Comparison of ENCODE assay signal across 14 cellular contexts in the genomic region with DNA sequence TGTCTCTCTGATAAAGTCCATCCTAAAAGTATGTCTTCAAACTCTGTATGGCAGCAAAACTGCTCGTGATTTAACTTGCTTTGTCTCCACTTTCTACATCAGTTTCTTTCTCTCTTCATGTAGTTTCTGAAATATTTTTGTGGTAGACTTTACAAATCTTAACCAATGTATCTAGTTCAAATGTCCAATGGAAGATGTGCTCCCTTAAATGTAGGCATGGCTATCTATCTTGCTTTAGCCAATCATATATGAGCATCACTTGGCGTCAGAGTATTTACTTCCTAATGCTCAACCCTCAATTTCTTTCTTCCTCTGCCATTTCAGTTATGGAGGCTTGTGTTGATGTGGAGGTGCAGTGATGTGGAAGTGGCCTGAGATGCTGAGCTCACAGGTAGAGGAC.
A peak's percentile ranks its signal among the peaks of the same experiment; 100 is the strongest.
DNase-seq lines count a peak whose midpoint lies in the region; ATAC-seq and TF ChIP-seq lines count a peak whose summit lies in the region.
"Had no signal": no experiment of that assay in that cellular context is flagged by ENCODE, and none has a peak within 500 bp of the region (broad histone marks: within the 10 kb centered on the region; RNA-seq: fewer than 3 reads in every experiment).

No MANE protein-coding gene starts in this region.

- peak overlapping the region; percentile 63 for H3K9ac ChIP-seq in MM.1S (ENCODE audit: low read length)

- peak overlapping the region; percentile 63 for H3K4me3 ChIP-seq in MM.1S (ENCODE audit: low read length)
- H3K4me3 ChIP-seq: K562, pancreas, upper lobe of right lung had no signal

- H3K36me3 Mint-ChIP-seq in activated T-helper 1 cell treated with anti-CD3 and anti-CD28 coated beads, Interleukin-12 subunit alpha, Interleukin-12 subunit beta, Interleukin-2, Interleukin-4 antibody, amounts not matched to agents 30 ng/mL and 10 ng/mL and 1 ng/mL, durations not matched to agents 14 hours and 24 hours and 36 hours (ENCODE audit: low read depth): no peaks in the 10 kb centered on the region
- H3K36me3 Mint-ChIP-seq: brain had no signal

- no peak overlapping the region for H3K4me3 Mint-ChIP-seq in activated T-helper 1 cell treated with anti-CD3 and anti-CD28 coated beads, Interleukin-12 subunit alpha, Interleukin-12 subunit beta, Interleukin-2, Interleukin-4 antibody, amounts not matched to agents 30 ng/mL and 10 ng/mL and 1 ng/mL, durations not matched to agents 14 hours and 24 hours and 36 hours
- H3K4me3 Mint-ChIP-seq: brain had no signal

- no peaks in the 10 kb centered on the region for H3K27me3 ChIP-seq in MM.1S (replicated peaks; ENCODE audit: insufficient read depth, low read length)
- H3K27me3 ChIP-seq: pancreas, upper lobe of right lung had no signal

- H3K27me3 Mint-ChIP-seq in activated T-helper 1 cell treated with anti-CD3 and anti-CD28 coated beads, Interleukin-12 subunit alpha, Interleukin-12 subunit beta, Interleukin-2, Interleukin-4 antibody, amounts not matched to agents 30 ng/mL and 10 ng/mL and 1 ng/mL, durations not matched to agents 14 hours and 24 hours and 36 hours (ENCODE audit: insufficient read depth): peaks cover 2% of the 10 kb centered on the region

- no peaks in the 10 kb centered on the region for H3K4me1 Mint-ChIP-seq in activated T-helper 1 cell treated with anti-CD3 and anti-CD28 coated beads, Interleukin-12 subunit alpha, Interleukin-12 subunit beta, Interleukin-2, Interleukin-4 antibody, amounts not matched to agents 30 ng/mL and 10 ng/mL and 1 ng/mL, durations not matched to agents 14 hours and 24 hours and 36 hours (ENCODE audit: low read depth)

- no peaks in the 10 kb centered on the region for H3K79me2 ChIP-seq in MM.1S (ENCODE audit: low read length)

- peak; percentile 82 for DNase-seq in MM.1S
- no peak for DNase-seq in effector CD4-positive, alpha-beta T cell
- no peak for DNase-seq in activated T-helper 1 cell treated with anti-CD3 and anti-CD28 coated beads, Interleukin-12 subunit alpha, Interleukin-12 subunit beta, Interleukin-2, Interleukin-4 antibody, amounts not matched to agents 30 ng/mL and 10 ng/mL and 1 ng/mL, durations not matched to agents 14 hours and 24 hours and 36 hours (ENCODE audit: low spot score)
- DNase-seq in activated T-cell treated with anti-CD3 and anti-CD28 coated beads, Interleukin-2, amount 50 U/mL, for 48 hours: no peak
- DNase-seq in Ammon's horn (ENCODE audit: low spot score): no peak
- DNase-seq: activated CD8-positive, alpha-beta memory T cell treated with anti-CD3 and anti-CD28 coated beads, Interleukin-2, amount 50 U/mL, for 4 hours; NCI-H510A treated with DMSO at 0.1 percent for 48 hours; pancreas; upper lobe of right lung had no signal

- no peaks in the 10 kb centered on the region for H3K36me3 ChIP-seq in MM.1S (replicated peaks; ENCODE audit: insufficient read depth, low read length)
- H3K36me3 ChIP-seq: pancreas, upper lobe of right lung had no signal

- H3K27ac Mint-ChIP-seq in activated T-helper 1 cell treated with anti-CD3 and anti-CD28 coated beads, Interleukin-12 subunit alpha, Interleukin-12 subunit beta, Interleukin-2, Interleukin-4 antibody, amounts not matched to agents 30 ng/mL and 10 ng/mL and 1 ng/mL, durations not matched to agents 14 hours and 24 hours and 36 hours: no peak overlapping the region
- H3K27ac Mint-ChIP-seq: brain had no signal

- peaks cover 27% of the 10 kb centered on the region for H3K4me1 ChIP-seq in MM.1S (ENCODE audit: low read length)
- H3K4me1 ChIP-seq: pancreas had no signal

- peak; percentile 34 for ATAC-seq in GM18508 (IDR thresholded peaks at IDR 0.05; ENCODE audit: insufficient read depth, unreplicated experiment)
- peak; percentile 65 for ATAC-seq in GM19467 (IDR thresholded peaks at IDR 0.05; ENCODE audit: unreplicated experiment)
- ATAC-seq in HG02970 (IDR thresholded peaks at IDR 0.05; ENCODE audit: low FRiP score, unreplicated experiment): peak; percentile 46
- ATAC-seq: K562, upper lobe of right lung had no signal

- peak overlapping the region; percentile 96 for H3K27ac ChIP-seq in MM.1S (ENCODE audit: low read length)
- H3K27ac ChIP-seq: pancreas, upper lobe of right lung had no signal

- no peak for TF ChIP-seq CTCF in MM.1S (IDR thresholded peaks at IDR 0.05; ENCODE audit: low read length)

- H2AFZ ChIP-seq in MM.1S (ENCODE audit: low read length): peak overlapping the region; percentile 21

- no peaks in the 10 kb centered on the region for H3K9me2 ChIP-seq in MM.1S (replicated peaks; ENCODE audit: insufficient read depth, low read length)

- H3K4me2 ChIP-seq in MM.1S (ENCODE audit: low read depth, low read length): peak overlapping the region; percentile 72

- no peaks in the 10 kb centered on the region for H4K20me1 ChIP-seq in MM.1S (ENCODE audit: insufficient read depth, low read length)

- peaks cover 4% of the 10 kb centered on the region for H3K9me3 Mint-ChIP-seq in activated T-helper 1 cell treated with anti-CD3 and anti-CD28 coated beads, Interleukin-12 subunit alpha, Interleukin-12 subunit beta, Interleukin-2, Interleukin-4 antibody, amounts not matched to agents 30 ng/mL and 10 ng/mL and 1 ng/mL, durations not matched to agents 14 hours and 24 hours and 36 hours

- H3F3A ChIP-seq in MM.1S (ENCODE audit: insufficient read depth, low read length): peaks cover 36% of the 10 kb centered on the region

- intact Hi-C loops in activated T-helper 1 cell treated with anti-CD3 and anti-CD28 coated beads, Interleukin-12 subunit alpha, Interleukin-12 subunit beta, Interleukin-2, Interleukin-4 antibody, amounts not matched to agents 30 ng/mL and 10 ng/mL and 1 ng/mL, durations not matched to agents 14 hours and 24 hours and 36 hours (cut with micrococcal nuclease): no loop called here

- no peaks in the 10 kb centered on the region for H3K9me3 ChIP-seq in MM.1S (replicated peaks; ENCODE audit: insufficient read depth, low read length)
- H3K9me3 ChIP-seq: pancreas, upper lobe of right lung had no signal
